In the genomic region with DNA sequence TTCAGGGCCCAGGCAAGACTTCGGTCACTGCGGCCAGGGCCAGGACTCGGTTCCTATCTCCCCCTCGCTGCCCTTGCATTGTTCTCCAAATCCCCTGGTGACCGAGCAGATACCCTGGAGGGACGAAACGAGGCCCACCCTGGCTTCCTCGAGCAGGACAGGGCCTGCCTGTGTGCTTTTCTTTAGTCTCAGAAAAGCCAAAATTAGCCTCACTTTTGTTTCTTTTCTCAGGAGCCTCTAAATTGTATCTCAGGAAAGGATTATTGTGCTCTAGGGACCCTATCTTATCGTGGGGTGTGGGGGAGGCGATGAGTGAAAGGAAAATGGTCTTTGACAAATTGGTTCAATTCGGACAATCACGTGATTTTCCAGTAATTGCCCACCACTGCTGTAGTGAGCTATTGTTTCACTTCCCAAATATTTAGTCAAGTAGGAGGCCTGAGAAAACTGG, we compare ENCODE assay signal across 14 cellular contexts.
DNase-seq lines count a peak whose midpoint lies in the region; ATAC-seq, FAIRE-seq and TF ChIP-seq lines count a peak whose summit lies in the region.
"Had no signal": no experiment of that assay in that cellular context is flagged by ENCODE, and none has a peak within 500 bp of the region (broad histone marks: within the 10 kb centered on the region; RNA-seq: fewer than 3 reads in every experiment).

No MANE protein-coding gene starts in this region.

- no peak overlapping the region for H3K18ac ChIP-seq in neuronal stem cell (ENCODE audit: low read length)

- no peak overlapping the region for H2BK5ac ChIP-seq in neuronal stem cell (ENCODE audit: low read length)

- H3K36me3 ChIP-seq in neuronal stem cell (replicated peaks in 1 of 2; ENCODE audit: control insufficient read depth in 2 of 2, insufficient read depth in 2 of 2, low read length in 2 of 2) (no peaks in the 10 kb centered on the region), spleen (no peaks in the 10 kb centered on the region)

- H3K9me3 ChIP-seq in A549: no peaks in the 10 kb centered on the region
- H3K9me3 ChIP-seq in neuronal stem cell (replicated peaks in 1 of 2; ENCODE audit: control insufficient read depth in 2 of 2, insufficient read depth in 1 of 2, low read depth in 1 of 2, low read length in 2 of 2): no peaks in the 10 kb centered on the region
- H3K9me3 ChIP-seq in spleen: no peaks in the 10 kb centered on the region
- H3K9me3 ChIP-seq: testis had no signal

- TF ChIP-seq POLR2A in A549 (IDR thresholded peaks at IDR 0.05; ENCODE audit: low read length): no peak
- TF ChIP-seq POLR2A in spleen (IDR thresholded peaks at IDR 0.05): no peak

- H3K27ac Mint-ChIP-seq in endothelial cell (ENCODE audit: unreplicated experiment): peak overlapping the region; percentile 61
- H3K27ac Mint-ChIP-seq: naive thymus-derived CD4-positive, alpha-beta T cell had no signal

- no peak for TF ChIP-seq RAD21 in A549 (conservative IDR thresholded peaks at IDR 0.05 in 1 of 2, IDR thresholded peaks at IDR 0.05 in 1 of 2)

- TF ChIP-seq CTCF in A549 (IDR thresholded peaks at IDR 0.05) (no peak), endothelial cell (IDR thresholded peaks at IDR 0.05; ENCODE audit: unreplicated experiment) (no peak), spleen (IDR thresholded peaks at IDR 0.05 in 8 of 11, conservative IDR thresholded peaks at IDR 0.05 in 3 of 11) (no peak)

- H3K14ac ChIP-seq in neuronal stem cell (ENCODE audit: low read length): no peak overlapping the region

- H4K8ac ChIP-seq in neuronal stem cell (ENCODE audit: low read depth, low read length): no peak overlapping the region

- H2BK15ac ChIP-seq in neuronal stem cell (ENCODE audit: low read length): no peak overlapping the region

- H3K4me1 ChIP-seq in A549: peaks cover 43% of the 10 kb centered on the region
- H3K4me1 ChIP-seq in neuronal stem cell (ENCODE audit: control insufficient read depth in 2 of 2, insufficient read depth in 1 of 2, low read depth in 1 of 2, low read length in 2 of 2): peaks cover 4 to 11% of the 10 kb centered on the region in 2 donors
- H3K4me1 ChIP-seq in spleen: peaks cover 0 to 45% (median 23%) of the 10 kb centered on the region in 6 donors

- H3K9ac ChIP-seq in neuronal stem cell (ENCODE audit: low read depth, low read length, poor library complexity): no peak overlapping the region

- CTCF ChIA-PET in A549 (lab: Yijun Ruan, JAX): interaction anchor here (0.8 to 1.8 kb wide), 4 partner anchors 10 to 88 kb away, joined by 3 read pairs; no protein-coding TSS in a partner anchor

- no peaks in the 10 kb centered on the region for H3K27me3 ChIP-seq in neuronal stem cell (ENCODE audit: control insufficient read depth in 3 of 3, insufficient read depth in 3 of 3, low read depth in 1 of 3, low read length in 3 of 3)
- H3K27me3 ChIP-seq in spleen (replicated peaks in 1 of 7): peaks cover 0 to 20% (median 0%) of the 10 kb centered on the region in 7 donors
- H3K27me3 ChIP-seq: testis had no signal

- H2BK12ac ChIP-seq in neuronal stem cell (ENCODE audit: low read length): no peak overlapping the region

- no peak overlapping the region for H3K4ac ChIP-seq in neuronal stem cell (ENCODE audit: low read length)

- no peak overlapping the region for H3K23ac ChIP-seq in neuronal stem cell (ENCODE audit: low read depth, low read length, poor library complexity)

- DNase-seq in A549 (ENCODE audit: low read depth in 1 of 2, low spot score in 1 of 2): no peak
- DNase-seq in NCI-H146 treated with DMSO at 0.1 percent for 48 hours (lab: John Stamatoyannopoulos, UW; ENCODE audit: unreplicated experiment): peak; percentile 71
- DNase-seq in endothelial cell (ENCODE audit: low spot score): no peak
- DNase-seq in neuronal stem cell (ENCODE audit: low spot score): no peak
- no peak for DNase-seq in spleen
- DNase-seq in NCI-H1694 treated with DMSO at 0.1 percent for 48 hours (lab: John Stamatoyannopoulos, UW): no peak
- DNase-seq in AG20443 (ENCODE audit: low spot score): no peak
- DNase-seq in occipital lobe (lab: John Stamatoyannopoulos, UW): no peak
- DNase-seq: activated CD4-positive, CD25-positive, alpha-beta regulatory T cell treated with anti-CD3 and anti-CD28 coated beads, Interleukin-2, amount 50 U/mL, for 72 hours; activated T-cell treated with anti-CD3 and anti-CD28 coated beads for 4 hours; DMS79; naive thymus-derived CD4-positive, alpha-beta T cell; NCI-H2107; testis had no signal

- no peak for FAIRE-seq in A549 (lab: Jason Lieb, UNC)

- WGBS in A549 (ENCODE audit: missing lambda C conversion rate): 88% methylated on average over 12 of the region's 12 CpGs
- WGBS in neuronal stem cell (ENCODE audit: extremely low coverage in 2 of 2, insufficient read length in 2 of 2, insufficient replicate concordance in 1 of 2), 2 donors: no CpG with 5 or more reads among the region's 12 CpGs
- WGBS in spleen, 5 donors: 72 to 83% (median 77%) methylated on average over 12 of the region's 12 CpGs

- peaks cover 10% of the 10 kb centered on the region for H3K4me1 Mint-ChIP-seq in endothelial cell (ENCODE audit: unreplicated experiment)

- H3K9me3 Mint-ChIP-seq in endothelial cell (ENCODE audit: unreplicated experiment): no peaks in the 10 kb centered on the region
- H3K9me3 Mint-ChIP-seq: naive thymus-derived CD4-positive, alpha-beta T cell had no signal

- no peak overlapping the region for H4K91ac ChIP-seq in neuronal stem cell (ENCODE audit: low read depth, low read length, poor library complexity)

- ATAC-seq in A549: no peak

- H3K4me3 ChIP-seq in A549 (no peak overlapping the region), neuronal stem cell (ENCODE audit: low read length in 2 of 2) (no peak overlapping the region), spleen (no peak overlapping the region)
- H3K4me3 ChIP-seq: testis had no signal

- intact Hi-C loops in spleen (cut with DNase I; ENCODE audit: low total_unique reads): no loop called here

- H3K27ac ChIP-seq in A549: peak overlapping the region; percentile 60 to 83; a peak in 5 of 6 replicates
- H3K27ac ChIP-seq in neuronal stem cell (replicated peaks; ENCODE audit: low read length): peak overlapping the region; percentile 32
- peak overlapping the region in 3 of 8 donors; percentile 24 to 49 (median 42) for H3K27ac ChIP-seq in spleen
- H3K27ac ChIP-seq: testis had no signal

- no peaks in the 10 kb centered on the region for H3K79me1 ChIP-seq in neuronal stem cell (ENCODE audit: low read depth, low read length)

- H3K4me2 ChIP-seq in A549 (no peak overlapping the region), neuronal stem cell (ENCODE audit: insufficient read depth, low read length, poor library complexity, severe bottlenecking) (no peak overlapping the region)

- TF ChIP-seq EP300 in A549 (IDR thresholded peaks at IDR 0.05): no peak

- POLR2A ChIA-PET in A549 (lab: Yijun Ruan, JAX): no interaction called here

- no peak overlapping the region for H2BK120ac ChIP-seq in neuronal stem cell (ENCODE audit: low read depth, low read length)

- no peaks in the 10 kb centered on the region for H3K36me3 Mint-ChIP-seq in endothelial cell (ENCODE audit: low read depth, unreplicated experiment)
- H3K36me3 Mint-ChIP-seq: naive thymus-derived CD4-positive, alpha-beta T cell had no signal

- H3K4me3 Mint-ChIP-seq in endothelial cell (ENCODE audit: unreplicated experiment): no peak overlapping the region
- H3K4me3 Mint-ChIP-seq: naive thymus-derived CD4-positive, alpha-beta T cell had no signal

- H2AK5ac ChIP-seq in neuronal stem cell (ENCODE audit: low read depth, low read length): no peak overlapping the region

- peaks cover 4% of the 10 kb centered on the region for H3K27me3 Mint-ChIP-seq in endothelial cell (ENCODE audit: unreplicated experiment)

- H2AFZ ChIP-seq in neuronal stem cell (ENCODE audit: low read length): peak overlapping the region; percentile 69

TF ChIP-seq in A549, 52 proteins besides CTCF, POLR2A, EP300 and RAD21:
- TF ChIP-seq, protein P1, sequence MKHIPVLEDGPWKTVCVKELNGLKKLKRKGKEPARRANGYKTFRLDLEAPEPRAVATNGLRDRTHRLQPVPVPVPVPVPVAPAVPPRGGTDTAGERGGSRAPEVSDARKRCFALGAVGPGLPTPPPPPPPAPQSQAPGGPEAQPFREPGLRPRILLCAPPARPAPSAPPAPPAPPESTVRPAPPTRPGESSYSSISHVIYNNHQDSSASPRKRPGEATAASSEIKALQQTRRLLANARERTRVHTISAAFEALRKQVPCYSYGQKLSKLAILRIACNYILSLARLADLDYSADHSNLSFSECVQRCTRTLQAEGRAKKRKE (CRISPR knock-in tag; IDR thresholded peaks at IDR 0.05; ENCODE audit: low read depth): no peak
- TF ChIP-seq EHF (CRISPR knock-in tag; IDR thresholded peaks at IDR 0.05) (no peak), GATA3 (IDR thresholded peaks at IDR 0.05; ENCODE audit: borderline replicate concordance) (no peak), NPAS2 (CRISPR knock-in tag; IDR thresholded peaks at IDR 0.05; ENCODE audit: borderline replicate concordance) (no peak), HOXA7 (CRISPR knock-in tag; IDR thresholded peaks at IDR 0.05) (no peak), RNF2 (IDR thresholded peaks at IDR 0.05; ENCODE audit: borderline replicate concordance, low read depth) (no peak), RFX5 (IDR thresholded peaks at IDR 0.05) (no peak), POLR2AphosphoS2 (conservative IDR thresholded peaks at IDR 0.05; ENCODE audit: low read length) (no peak), MAZ (IDR thresholded peaks at IDR 0.05; ENCODE audit: borderline replicate concordance, low read depth, low read length) (no peak), CHD2 (IDR thresholded peaks at IDR 0.05; ENCODE audit: low read length, partially characterized antibody) (no peak), FOXS1 (CRISPR knock-in tag; IDR thresholded peaks at IDR 0.05) (no peak), JUNB (IDR thresholded peaks at IDR 0.05) (no peak), CBX2 (IDR thresholded peaks at IDR 0.05; ENCODE audit: borderline replicate concordance, low read depth) (no peak)
- TF ChIP-seq, protein P2, sequence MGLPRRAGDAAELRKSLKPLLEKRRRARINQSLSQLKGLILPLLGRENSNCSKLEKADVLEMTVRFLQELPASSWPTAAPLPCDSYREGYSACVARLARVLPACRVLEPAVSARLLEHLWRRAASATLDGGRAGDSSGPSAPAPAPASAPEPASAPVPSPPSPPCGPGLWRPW (IDR thresholded peaks at IDR 0.05): no peak
- TF ChIP-seq, protein P3, sequence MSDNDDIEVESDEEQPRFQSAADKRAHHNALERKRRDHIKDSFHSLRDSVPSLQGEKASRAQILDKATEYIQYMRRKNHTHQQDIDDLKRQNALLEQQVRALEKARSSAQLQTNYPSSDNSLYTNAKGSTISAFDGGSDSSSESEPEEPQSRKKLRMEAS (IDR thresholded peaks at IDR 0.05): no peak
